ENCODE assay signal across 19 cellular contexts in genomic region chr14:22059201-22059600, GRCh38.
"Had no signal": no experiment of that assay in that cellular context is flagged by ENCODE, and none has a peak within 500 bp of the region (broad histone marks: within the 10 kb centered on the region; RNA-seq: fewer than 3 reads in every experiment).

No MANE protein-coding gene starts in this region.

- H3K36me3 Mint-ChIP-seq: stimulated activated effector memory CD8-positive, alpha-beta T cell treated with anti-CD3 and anti-CD28 coated beads, Interleukin-12 subunit alpha, Interleukin-12 subunit beta, amount 100 ng/mL, for 72 hours; type B pancreatic cell had no signal

- H3K9me3 Mint-ChIP-seq: stimulated activated effector memory CD8-positive, alpha-beta T cell treated with anti-CD3 and anti-CD28 coated beads, Interleukin-12 subunit alpha, Interleukin-12 subunit beta, amount 100 ng/mL, for 72 hours; type B pancreatic cell had no signal

- H3K4me3 Mint-ChIP-seq: nephron progenitor cell; stimulated activated effector memory CD8-positive, alpha-beta T cell treated with anti-CD3 and anti-CD28 coated beads, Interleukin-12 subunit alpha, Interleukin-12 subunit beta, amount 100 ng/mL, for 72 hours; type B pancreatic cell had no signal

- DNase-seq: dorsolateral prefrontal cortex; effector CD8-positive, alpha-beta T cell; heart left ventricle; hippocampal formation; left colon; left ventricle myocardium superior; mesenchymal stem cell; midbrain; nephron progenitor cell; psoas muscle; retina; right lobe of liver; stimulated activated CD4-positive, alpha-beta T cell treated with anti-CD3 and anti-CD28 coated beads, Interleukin-4, amount 100 ng/mL, for 1 hour; stimulated activated CD8-positive, alpha-beta memory T cell treated with anti-CD3 and anti-CD28 coated beads, Interleukin-4, amount 100 ng/mL, for 48 hours; stimulated activated naive CD8-positive, alpha-beta T cell treated with anti-CD3 and anti-CD28 coated beads, Interleukin-15, Interleukin-2, amounts not matched to agents 100 U/mL and 50 U/mL, for 24 hours; thyroid gland had no signal

- H3K27ac Mint-ChIP-seq: nephron progenitor cell; stimulated activated effector memory CD8-positive, alpha-beta T cell treated with anti-CD3 and anti-CD28 coated beads, Interleukin-12 subunit alpha, Interleukin-12 subunit beta, amount 100 ng/mL, for 72 hours; type B pancreatic cell had no signal

- H3K4me1 Mint-ChIP-seq: nephron progenitor cell; stimulated activated effector memory CD8-positive, alpha-beta T cell treated with anti-CD3 and anti-CD28 coated beads, Interleukin-12 subunit alpha, Interleukin-12 subunit beta, amount 100 ng/mL, for 72 hours had no signal

- ATAC-seq: esophagus mucosa; heart left ventricle; left colon; left ventricle myocardium superior; psoas muscle; right lobe of liver; stimulated activated effector memory CD8-positive, alpha-beta T cell treated with anti-CD3 and anti-CD28 coated beads, Interleukin-12 subunit alpha, Interleukin-12 subunit beta, amount 100 ng/mL, for 72 hours; stimulated activated naive CD8-positive, alpha-beta T cell treated with anti-CD3 and anti-CD28 coated beads, Interleukin-15, Interleukin-2, amounts not matched to agents 100 U/mL and 50 U/mL, for 24 hours had no signal
